ENCODE assay signal across 8 cellular contexts in genomic region chr20:62366370-62367135, GRCh38. TPM values are rescaled to one million over a fixed set of nuclear protein-coding genes. Genes with fewer than 3 reads are reported as not detected.
DNase-seq lines count a peak whose midpoint lies in the region; ATAC-seq and TF ChIP-seq lines count a peak whose summit lies in the region.

No MANE protein-coding gene starts in this region.

- peaks cover 70% of the 10 kb centered on the region for H3K27me3 Mint-ChIP-seq in dendritic cell treated with granulocyte-macrophage colony-stimulating factor and Interleukin-4, amounts not matched to agents 40 ng/mL and 50 ng/mL, for 4 days

- H3K36me3 Mint-ChIP-seq in dendritic cell treated with granulocyte-macrophage colony-stimulating factor and Interleukin-4, amounts not matched to agents 40 ng/mL and 50 ng/mL, for 4 days (ENCODE audit: low read depth): no peaks in the 10 kb centered on the region

- no peaks in the 10 kb centered on the region for H3K9me2 ChIP-seq in DOHH2 (replicated peaks; ENCODE audit: control insufficient read depth, low read length)

- H3K4me1 Mint-ChIP-seq in dendritic cell treated with granulocyte-macrophage colony-stimulating factor and Interleukin-4, amounts not matched to agents 40 ng/mL and 50 ng/mL, for 4 days (ENCODE audit: low read depth): peaks cover 20% of the 10 kb centered on the region

- peaks cover 38% of the 10 kb centered on the region for H3K4me1 ChIP-seq in DOHH2 (ENCODE audit: control insufficient read depth, low read length)
- peaks cover 67% of the 10 kb centered on the region for H3K4me1 ChIP-seq in mesodermal cell (ENCODE audit: control insufficient read depth, insufficient read depth, low read length, poor library complexity, severe bottlenecking)

- DNase-seq in NCI-H146 (lab: John Stamatoyannopoulos, UW): peak; percentile 78
- no peak for DNase-seq in EL
- DNase-seq in foreskin melanocyte: no peak
- DNase-seq in mesenteric fat pad (ENCODE audit: low spot score): no peak

- no peak for TF ChIP-seq CTCF in DOHH2 (IDR thresholded peaks at IDR 0.05; ENCODE audit: low read depth, low read length, poor library complexity, severe bottlenecking)

- H3K36me3 ChIP-seq in DOHH2 (ENCODE audit: control insufficient read depth, low read length) (no peaks in the 10 kb centered on the region), mesodermal cell (ENCODE audit: control insufficient read depth, insufficient read depth, low read length) (peaks cover 2% of the 10 kb centered on the region)

- peak overlapping the region; percentile 92 for H3K4me2 ChIP-seq in DOHH2 (ENCODE audit: low read length)

- peaks cover 22% of the 10 kb centered on the region for H3K79me2 ChIP-seq in DOHH2 (ENCODE audit: control insufficient read depth, low read length)

- peak overlapping the region; percentile 50 for H3K4me3 Mint-ChIP-seq in dendritic cell treated with granulocyte-macrophage colony-stimulating factor and Interleukin-4, amounts not matched to agents 40 ng/mL and 50 ng/mL, for 4 days

- peak overlapping the region; percentile 84 for H3K4me3 ChIP-seq in DOHH2 (ENCODE audit: low read length)
- peak overlapping the region; percentile 75 for H3K4me3 ChIP-seq in mesodermal cell (ENCODE audit: extremely low read depth, insufficient read depth, low read length, poor library complexity, severe bottlenecking)

- no peak for ATAC-seq in GM18870 (IDR thresholded peaks at IDR 0.05; ENCODE audit: unreplicated experiment)

- no peaks in the 10 kb centered on the region for H3K9me3 Mint-ChIP-seq in dendritic cell treated with granulocyte-macrophage colony-stimulating factor and Interleukin-4, amounts not matched to agents 40 ng/mL and 50 ng/mL, for 4 days

- H3K9me3 ChIP-seq in DOHH2 (ENCODE audit: control insufficient read depth, insufficient read depth, low read length) (no peaks in the 10 kb centered on the region), mesodermal cell (ENCODE audit: control insufficient read depth, low read length) (no peaks in the 10 kb centered on the region)

- peaks cover 9% of the 10 kb centered on the region; the same call in 1 of the 2 replicates for H3F3A ChIP-seq in DOHH2 (ENCODE audit: control insufficient read depth, insufficient read depth)

- intact Hi-C loops in dendritic cell treated with granulocyte-macrophage colony-stimulating factor and Interleukin-4, amounts not matched to agents 40 ng/mL and 50 ng/mL, for 4 days (cut with micrococcal nuclease): no loop called here

- peaks cover 34% of the 10 kb centered on the region for H3K27me3 ChIP-seq in DOHH2 (ENCODE audit: control insufficient read depth, low read length)

- no peak overlapping the region for H3K27ac Mint-ChIP-seq in dendritic cell treated with granulocyte-macrophage colony-stimulating factor and Interleukin-4, amounts not matched to agents 40 ng/mL and 50 ng/mL, for 4 days

- 0 to 1% methylated on average over 55 to 64 of the region's 72 CpGs for WGBS in mesodermal cell (ENCODE audit: insufficient coverage in 2 of 2), 2 experiments

- H4K20me1 ChIP-seq in DOHH2 (ENCODE audit: control insufficient read depth, insufficient read depth, low read depth, low read length): peaks cover 6% of the 10 kb centered on the region; the same call in 1 of the 2 replicates

- H3K27ac ChIP-seq in DOHH2 (ENCODE audit: low read depth, low read length) (0 out of 2 replicates have a peak overlapping the region, but pooled peaks have one; percentile 22), mesodermal cell (ENCODE audit: low read depth, low read length, severe bottlenecking) (no peak overlapping the region)

RNA-seq across cellular contexts. Expression of gene LAMA5, which starts 0.6 kb away (rescaled TPM):
- 124 TPM for polyA plus RNA-seq in mesodermal cell (2013, experiment 1 of 2)
- polyA plus RNA-seq in mesodermal cell (2013, experiment 2 of 2): 105 TPM
- total RNA-seq in mesenteric fat pad: 126 TPM

RNA-seq across cellular contexts. Expression of gene RPS21, which starts 20.4 kb away (rescaled TPM):
- polyA plus RNA-seq in mesodermal cell (2013, experiment 1 of 2): 1,486 TPM
- polyA plus RNA-seq in mesodermal cell (2013, experiment 2 of 2): 1,451 TPM
- total RNA-seq in mesenteric fat pad: 856 TPM

RNA-seq across cellular contexts. Expression of gene CABLES2, which starts 40.5 kb away (rescaled TPM):
- 7.6 TPM for polyA plus RNA-seq in mesodermal cell (2013, experiment 1 of 2)
- 7.3 TPM for polyA plus RNA-seq in mesodermal cell (2013, experiment 2 of 2)
- 2.3 TPM for total RNA-seq in mesenteric fat pad
